Comparison of ENCODE assay signal across 8 cellular contexts in the genomic region with DNA sequence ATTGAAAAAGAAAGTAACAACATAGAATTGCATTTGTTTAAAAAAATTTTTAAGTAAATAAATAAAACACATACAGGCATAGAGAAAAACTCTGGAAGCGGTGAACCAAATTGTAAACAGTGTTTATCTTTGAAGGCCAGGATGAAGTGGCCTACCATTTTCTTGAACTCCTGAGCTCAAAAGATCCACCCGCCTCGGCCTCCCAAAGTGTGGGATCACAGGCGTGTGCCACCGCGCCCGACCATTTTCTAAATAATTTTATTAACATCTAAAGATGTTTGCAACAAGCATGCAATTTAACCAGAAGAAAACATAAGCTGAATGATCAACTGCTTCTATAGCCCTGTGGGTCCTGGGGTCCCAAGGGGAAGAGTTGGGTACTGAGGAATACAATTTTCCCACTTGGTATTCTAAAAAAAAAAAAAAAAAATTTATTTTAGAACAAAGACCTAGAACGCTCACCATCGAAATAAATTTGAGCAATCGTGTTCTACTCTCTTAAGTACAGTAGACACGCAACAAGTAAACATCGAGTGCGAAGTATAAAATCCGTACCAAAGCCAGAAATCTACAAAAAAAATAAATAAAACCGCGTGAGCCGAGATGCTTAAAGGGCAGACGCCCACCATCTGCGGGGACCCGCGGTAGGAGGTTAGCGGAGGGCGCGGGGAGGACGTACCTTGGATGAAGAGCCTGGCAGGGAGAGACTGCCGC. TPM values are rescaled to one million over a fixed set of nuclear protein-coding genes. Genes with fewer than 3 reads are reported as not detected.
A peak's percentile ranks its signal among the peaks of the same experiment; 100 is the strongest.
DNase-seq lines count a peak whose midpoint lies in the region; ATAC-seq lines count a peak whose summit lies in the region.

No MANE protein-coding gene starts in this region.

- POLR2A ChIA-PET in naive thymus-derived CD8-positive, alpha-beta T cell (lab: Charles Lee): interaction anchor here (0.6 to 1.9 kb wide), 6 partner anchors 16 to 356 kb away, joined by 3 to 15 read pairs (median 7); a partner anchor contains a TSS

- H3K9me3 Mint-ChIP-seq in activated CD8-positive, alpha-beta memory T cell treated with anti-CD3 and anti-CD28 coated beads, Interleukin-2, amount 10 ng/mL, durations not matched to agents 7 days and 5 days (ENCODE audit: low read depth): peaks cover 2% of the 10 kb centered on the region
- peaks cover 0 to 17% (median 8%) of the 10 kb centered on the region in 9 donors for H3K9me3 Mint-ChIP-seq in naive thymus-derived CD8-positive, alpha-beta T cell

- peaks cover 16% of the 10 kb centered on the region for H3K36me3 Mint-ChIP-seq in activated CD8-positive, alpha-beta memory T cell treated with anti-CD3 and anti-CD28 coated beads, Interleukin-2, amount 10 ng/mL, durations not matched to agents 7 days and 5 days
- H3K36me3 Mint-ChIP-seq in naive thymus-derived CD8-positive, alpha-beta T cell: peaks cover 0 to 4% (median 2%) of the 10 kb centered on the region in 3 donors

- H3K27me3 Mint-ChIP-seq in activated CD8-positive, alpha-beta memory T cell treated with anti-CD3 and anti-CD28 coated beads, Interleukin-2, amount 10 ng/mL, durations not matched to agents 7 days and 5 days: no peaks in the 10 kb centered on the region
- H3K27me3 Mint-ChIP-seq in naive thymus-derived CD8-positive, alpha-beta T cell: no peaks in the 10 kb centered on the region

- peak overlapping the region; percentile 91 for H3K27ac Mint-ChIP-seq in activated CD8-positive, alpha-beta memory T cell treated with anti-CD3 and anti-CD28 coated beads, Interleukin-2, amount 10 ng/mL, durations not matched to agents 7 days and 5 days
- peak overlapping the region; percentile 80 to 98 (median 97) for H3K27ac Mint-ChIP-seq in naive thymus-derived CD8-positive, alpha-beta T cell

- H3K4me1 Mint-ChIP-seq in activated CD8-positive, alpha-beta memory T cell treated with anti-CD3 and anti-CD28 coated beads, Interleukin-2, amount 10 ng/mL, durations not matched to agents 7 days and 5 days: peaks cover 25% of the 10 kb centered on the region
- H3K4me1 Mint-ChIP-seq in naive thymus-derived CD8-positive, alpha-beta T cell: peaks cover 8 to 37% (median 20%) of the 10 kb centered on the region in 4 donors

- H3K4me3 Mint-ChIP-seq in activated CD8-positive, alpha-beta memory T cell treated with anti-CD3 and anti-CD28 coated beads, Interleukin-2, amount 10 ng/mL, durations not matched to agents 7 days and 5 days: peak overlapping the region; percentile 90
- H3K4me3 Mint-ChIP-seq in naive thymus-derived CD8-positive, alpha-beta T cell: peak overlapping the region; percentile 90 to 97 (median 96)

- ATAC-seq in activated CD8-positive, alpha-beta memory T cell treated with anti-CD3 and anti-CD28 coated beads, Interleukin-2, amount 10 ng/mL, durations not matched to agents 7 days and 5 days: no peak
- no peak for ATAC-seq in naive thymus-derived CD8-positive, alpha-beta T cell
- no peak for ATAC-seq in HG03159 (IDR thresholded peaks at IDR 0.05; ENCODE audit: unreplicated experiment)
- ATAC-seq in activated CD4-positive, CD25-positive, alpha-beta regulatory T cell treated with anti-CD3 and anti-CD28 coated beads, Interleukin-2, amount 50 U/mL, for 24 hours: no peak

- CTCF ChIA-PET in activated CD8-positive, alpha-beta memory T cell treated with anti-CD3 and anti-CD28 coated beads, Interleukin-2, amount 10 ng/mL, durations not matched to agents 7 days and 5 days (lab: Charles Lee): interaction anchor here (0.9 to 3.2 kb wide), 14 partner anchors 8 to 356 kb away, joined by 3 to 11 read pairs (median 3); a partner anchor contains a TSS

- DNase-seq in activated CD8-positive, alpha-beta memory T cell treated with anti-CD3 and anti-CD28 coated beads, Interleukin-2, amount 10 ng/mL, durations not matched to agents 7 days and 5 days: peak; percentile 48
- no peak for DNase-seq in activated CD8-positive, alpha-beta memory T cell treated with anti-CD3 and anti-CD28 coated beads, Interleukin-2, amount 50 U/mL, for 48 hours
- DNase-seq in RKO (ENCODE audit: low spot score): peak; percentile 40
- peak; percentile 49 for DNase-seq in dermis blood vessel endothelial cell
- peak in 1 of 10 donors; percentile 12 for DNase-seq in naive thymus-derived CD8-positive, alpha-beta T cell
- DNase-seq in COLO829 (ENCODE audit: low spot score): no peak

RNA-seq across cellular contexts. Expression of a gene that starts 0.5 kb away (rescaled TPM):
- 10 to 100 TPM; 59.8 to 70.8 TPM for total RNA-seq in activated CD8-positive, alpha-beta memory T cell treated with anti-CD3 and anti-CD28 coated beads, Interleukin-2, amount 10 ng/mL, durations not matched to agents 7 days and 5 days
- total RNA-seq in dermis blood vessel endothelial cell: 42.9 and 65.5 TPM in 2 replicates
- total RNA-seq in naive thymus-derived CD8-positive, alpha-beta T cell: 10 to 100 TPM; 17.6 to 20.9 TPM
- 10 to 100 TPM; 16.2 to 18.4 (median 18.0) TPM for polyA plus RNA-seq in naive thymus-derived CD8-positive, alpha-beta T cell

Comparison
In these comparisons a context has a peak if more than half of its experiments do, and no peak if none do; other contexts are left out.
1. DNase-seq: peak in activated CD8-positive, alpha-beta memory T cell treated with anti-CD3 and anti-CD28 coated beads, Interleukin-2, amount 10 ng/mL, durations not matched to agents 7 days and 5 days (single experiment), RKO (single experiment) and dermis blood vessel endothelial cell (single experiment); none in activated CD8-positive, alpha-beta memory T cell treated with anti-CD3 and anti-CD28 coated beads, Interleukin-2, amount 50 U/mL, for 48 hours (single experiment) and COLO829 (single experiment).